29 cellular contexts compared by ENCODE assay signal in genomic region chr12:25794580-25794979, GRCh38.
"Had no signal": no experiment of that assay in that cellular context is flagged by ENCODE, and none has a peak within 500 bp of the region (broad histone marks: within the 10 kb centered on the region; RNA-seq: fewer than 3 reads in every experiment).

No MANE protein-coding gene starts in this region.

- H3K9me3 Mint-ChIP-seq: activated B cell treated with CpG ODN at 0.5 μM for 24 hours; activated CD8-positive, alpha-beta T cell treated with anti-CD3 and anti-CD28 coated beads for 36 hours; activated naive CD4-positive, alpha-beta T cell treated with anti-CD3 and anti-CD28 coated beads, Interleukin-2, amount 50 U/mL, for 24 hours; activated naive CD8-positive, alpha-beta T cell treated with anti-CD3 and anti-CD28 coated beads, Interleukin-2, amount 50 U/mL, for 24 hours; activated T-cell treated with anti-CD3 and anti-CD28 coated beads, Interleukin-2, amount 50 U/mL, for 4 hours; activated T-helper 17 cell treated with anti-CD3 and anti-CD28 coated beads, Interleukin-2, amount 50 U/mL, for 72 hours; endodermal cell; nephron; stimulated activated memory B cell treated with anti-CD40 and anti-IgM and Interleukin-4, amounts not matched to agents 10 μg/mL and 1 μg/mL and 100 μg/mL, for 72 hours; stimulated activated naive CD8-positive, alpha-beta T cell treated with anti-CD3 and anti-CD28 coated beads, Interleukin-15, amount 100 ng/mL, for 72 hours; T-helper 2 cell treated with Interferon-gamma antibody and Interleukin-4, amounts not matched to agents 5 μg/mL and 100 μg/mL, for 36 hours had no signal

- H3K9me3 ChIP-seq: esophagus squamous epithelium, gastrocnemius medialis, left ventricle myocardium inferior, neutrophil, upper lobe of left lung, vagina had no signal

- H3K27ac Mint-ChIP-seq: activated B cell treated with CpG ODN at 0.5 μM for 24 hours; activated CD8-positive, alpha-beta T cell treated with anti-CD3 and anti-CD28 coated beads for 36 hours; activated naive CD4-positive, alpha-beta T cell treated with anti-CD3 and anti-CD28 coated beads, Interleukin-2, amount 50 U/mL, for 24 hours; activated naive CD8-positive, alpha-beta T cell treated with anti-CD3 and anti-CD28 coated beads, Interleukin-2, amount 50 U/mL, for 24 hours; activated T-helper 17 cell treated with anti-CD3 and anti-CD28 coated beads, Interleukin-2, amount 50 U/mL, for 72 hours; endodermal cell; nephron; stimulated activated memory B cell treated with anti-CD40 and anti-IgM and Interleukin-4, amounts not matched to agents 10 μg/mL and 1 μg/mL and 100 μg/mL, for 72 hours; stimulated activated naive CD8-positive, alpha-beta T cell treated with anti-CD3 and anti-CD28 coated beads, Interleukin-15, amount 100 ng/mL, for 72 hours; T-helper 2 cell treated with Interferon-gamma antibody and Interleukin-4, amounts not matched to agents 5 μg/mL and 100 μg/mL, for 36 hours had no signal

- H3K27me3 ChIP-seq: esophagus squamous epithelium, gastrocnemius medialis, neutrophil, upper lobe of left lung, vagina had no signal

- H3K4me3 Mint-ChIP-seq: activated B cell treated with CpG ODN at 0.5 μM for 24 hours; activated CD8-positive, alpha-beta T cell treated with anti-CD3 and anti-CD28 coated beads for 36 hours; activated naive CD4-positive, alpha-beta T cell treated with anti-CD3 and anti-CD28 coated beads, Interleukin-2, amount 50 U/mL, for 24 hours; activated naive CD8-positive, alpha-beta T cell treated with anti-CD3 and anti-CD28 coated beads, Interleukin-2, amount 50 U/mL, for 24 hours; activated T-cell treated with anti-CD3 and anti-CD28 coated beads, Interleukin-2, amount 50 U/mL, for 4 hours; activated T-helper 17 cell treated with anti-CD3 and anti-CD28 coated beads, Interleukin-2, amount 50 U/mL, for 72 hours; endodermal cell; nephron; stimulated activated memory B cell treated with anti-CD40 and anti-IgM and Interleukin-4, amounts not matched to agents 10 μg/mL and 1 μg/mL and 100 μg/mL, for 72 hours; stimulated activated naive CD8-positive, alpha-beta T cell treated with anti-CD3 and anti-CD28 coated beads, Interleukin-15, amount 100 ng/mL, for 72 hours; T-helper 2 cell treated with Interferon-gamma antibody and Interleukin-4, amounts not matched to agents 5 μg/mL and 100 μg/mL, for 36 hours had no signal

- DNase-seq: activated B cell treated with CpG ODN at 0.5 μM for 24 hours; activated CD4-positive, alpha-beta T cell treated with anti-CD3 and anti-CD28 coated beads, Interleukin-2, amount 50 U/mL, for 1 hour; activated CD8-positive, alpha-beta T cell treated with anti-CD3 and anti-CD28 coated beads for 36 hours; activated naive CD8-positive, alpha-beta T cell treated with anti-CD3 and anti-CD28 coated beads, Interleukin-2, amount 50 U/mL, for 24 hours; activated T-cell treated with anti-CD3 and anti-CD28 coated beads, Interleukin-2, amount 50 U/mL, for 4 hours; amygdala; endodermal cell; esophagus squamous epithelium; gastrocnemius medialis; glutamatergic neuron; islet precursor cell; left ventricle myocardium inferior; retina; stimulated activated CD4-positive, alpha-beta T cell treated with anti-CD3 and anti-CD28 coated beads, Interleukin-12 subunit alpha, Interleukin-12 subunit beta, amount 100 ng/mL, for 4 hours; stimulated activated CD4-positive, alpha-beta T cell treated with anti-CD3 and anti-CD28 coated beads, Interleukin-4, amount 100 ng/mL, for 4 hours; stimulated activated CD8-positive, alpha-beta memory T cell treated with anti-CD3 and anti-CD28 coated beads, Interleukin-4, amount 100 ng/mL, for 48 hours; stimulated activated naive CD8-positive, alpha-beta T cell treated with anti-CD3 and anti-CD28 coated beads, Interleukin-15, amount 100 ng/mL, for 72 hours; substantia nigra; T-helper 1 cell; upper lobe of left lung had no signal

- H3K36me3 ChIP-seq: esophagus squamous epithelium, gastrocnemius medialis, left ventricle myocardium inferior, neutrophil, upper lobe of left lung, vagina had no signal

- H3K4me3 ChIP-seq: esophagus squamous epithelium, gastrocnemius medialis, left ventricle myocardium inferior, lung, skin epidermis, upper lobe of left lung, vagina had no signal

- H3K4me1 Mint-ChIP-seq: activated B cell treated with CpG ODN at 0.5 μM for 24 hours; activated naive CD4-positive, alpha-beta T cell treated with anti-CD3 and anti-CD28 coated beads, Interleukin-2, amount 50 U/mL, for 24 hours; activated naive CD8-positive, alpha-beta T cell treated with anti-CD3 and anti-CD28 coated beads, Interleukin-2, amount 50 U/mL, for 24 hours; activated T-helper 17 cell treated with anti-CD3 and anti-CD28 coated beads, Interleukin-2, amount 50 U/mL, for 72 hours; stimulated activated memory B cell treated with anti-CD40 and anti-IgM and Interleukin-4, amounts not matched to agents 10 μg/mL and 1 μg/mL and 100 μg/mL, for 72 hours; stimulated activated naive CD8-positive, alpha-beta T cell treated with anti-CD3 and anti-CD28 coated beads, Interleukin-15, amount 100 ng/mL, for 72 hours had no signal

- H3K36me3 Mint-ChIP-seq: activated naive CD4-positive, alpha-beta T cell treated with anti-CD3 and anti-CD28 coated beads, Interleukin-2, amount 50 U/mL, for 24 hours; stimulated activated memory B cell treated with anti-CD40 and anti-IgM and Interleukin-4, amounts not matched to agents 10 μg/mL and 1 μg/mL and 100 μg/mL, for 72 hours had no signal

- H3K27ac ChIP-seq: esophagus squamous epithelium, gastrocnemius medialis, left ventricle myocardium inferior, neutrophil, skin epidermis, upper lobe of left lung, vagina had no signal

- H3K27me3 Mint-ChIP-seq: activated CD8-positive, alpha-beta T cell treated with anti-CD3 and anti-CD28 coated beads for 36 hours; activated naive CD4-positive, alpha-beta T cell treated with anti-CD3 and anti-CD28 coated beads, Interleukin-2, amount 50 U/mL, for 24 hours; activated naive CD8-positive, alpha-beta T cell treated with anti-CD3 and anti-CD28 coated beads, Interleukin-2, amount 50 U/mL, for 24 hours; activated T-helper 17 cell treated with anti-CD3 and anti-CD28 coated beads, Interleukin-2, amount 50 U/mL, for 72 hours; stimulated activated naive CD8-positive, alpha-beta T cell treated with anti-CD3 and anti-CD28 coated beads, Interleukin-15, amount 100 ng/mL, for 72 hours had no signal

- H3K4me1 ChIP-seq: gastrocnemius medialis had no signal
